In the genomic region with DNA sequence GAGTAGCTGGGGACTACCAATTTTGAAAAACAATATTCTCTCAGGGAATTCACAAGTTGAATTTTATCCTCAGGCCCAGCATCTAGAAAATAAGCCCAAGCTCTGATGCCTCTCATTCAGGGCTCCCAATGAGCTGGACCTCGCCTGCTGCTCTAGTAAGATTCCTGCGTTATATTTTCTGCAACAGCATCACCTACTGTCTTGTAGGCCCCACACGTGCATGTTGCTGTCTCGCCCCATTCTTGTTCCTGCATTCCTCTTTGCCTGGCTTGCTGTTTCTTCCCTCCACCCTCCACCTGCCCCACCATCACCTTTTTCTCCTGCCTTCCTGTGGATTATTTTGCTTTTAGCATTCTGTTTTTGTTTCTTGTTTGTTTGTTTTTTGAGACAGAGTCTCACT, we compare ENCODE assay signal across 27 cellular contexts. TPM values are rescaled to one million over a fixed set of nuclear protein-coding genes. Genes with fewer than 3 reads are reported as not detected.
DNase-seq lines count a peak whose midpoint lies in the region; TF ChIP-seq lines count a peak whose summit lies in the region.
"Had no signal": no experiment of that assay in that cellular context is flagged by ENCODE, and none has a peak within 500 bp of the region (broad histone marks: within the 10 kb centered on the region; RNA-seq: fewer than 3 reads in every experiment).

No MANE protein-coding gene starts in this region.

- BruUV-seq in PC-9 (replicated peaks; lab: Mats Ljungman, UMichigan), result no TSS peak

- CTCF ChIA-PET in PC-9 (lab: Charles Lee), result interaction anchor here (1.2 to 1.4 kb wide), 2 partner anchors 30 to 36 kb away, joined by 3 to 6 read pairs; no protein-coding TSS in a partner anchor

- in situ Hi-C loops in GM13976 (cut with MboI; ENCODE audit: low sequenced_read_pairs, unreplicated experiment), result no loop called here

- no peak overlapping the region for H3K4me3 ChIP-seq in PC-9
- H3K4me3 ChIP-seq: ovary, smooth muscle cell, testis had no signal

- H3K9me2 ChIP-seq in PC-9 (ENCODE audit: insufficient read depth), result no peaks in the 10 kb centered on the region

- H3K36me3 ChIP-seq in PC-9 (ENCODE audit: low read depth), result no peaks in the 10 kb centered on the region
- H3K36me3 ChIP-seq: ovary had no signal

- H2AFZ ChIP-seq in PC-9, result no peak overlapping the region

- H3K27ac Mint-ChIP-seq in glutamatergic neuron (ENCODE audit: unreplicated experiment) (peak overlapping the region; percentile 81), CD14-positive monocyte (no peak overlapping the region)
- H3K27ac Mint-ChIP-seq: activated CD4-positive, alpha-beta T cell treated with anti-CD3 and anti-CD28 coated beads for 36 hours; activated naive CD8-positive, alpha-beta T cell treated with anti-CD3 and anti-CD28 coated beads for 36 hours; CD8-positive, alpha-beta T cell had no signal

- TF ChIP-seq CTCF in GM13976 (IDR thresholded peaks at IDR 0.05; ENCODE audit: borderline replicate concordance, control extremely low read depth, extremely low read depth, insufficient read depth, missing control alignments) (no peak), PC-9 (conservative IDR thresholded peaks at IDR 0.05) (no peak), glutamatergic neuron (IDR thresholded peaks at IDR 0.05; ENCODE audit: partially characterized antibody, unreplicated experiment) (no peak), CD14-positive monocyte (IDR thresholded peaks at IDR 0.05) (no peak)

- no peaks in the 10 kb centered on the region for H3K9me3 ChIP-seq in PC-9 (ENCODE audit: insufficient read depth, low read depth)
- H3K9me3 ChIP-seq: ovary, testis had no signal

- no peaks in the 10 kb centered on the region for H3K27me3 ChIP-seq in PC-9 (ENCODE audit: insufficient read depth, low read depth)
- H3K27me3 ChIP-seq: ovary, testis had no signal

- H3K27ac ChIP-seq in PC-9, result no peak overlapping the region
- H3K27ac ChIP-seq: HL-60, ovary, testis had no signal

- H3K4me3 Mint-ChIP-seq in glutamatergic neuron (ENCODE audit: unreplicated experiment) (peak overlapping the region; percentile 37), CD14-positive monocyte (no peak overlapping the region)
- H3K4me3 Mint-ChIP-seq: activated CD4-positive, alpha-beta T cell treated with anti-CD3 and anti-CD28 coated beads for 36 hours; activated naive CD8-positive, alpha-beta T cell treated with anti-CD3 and anti-CD28 coated beads for 36 hours; CD8-positive, alpha-beta T cell; neural crest cell had no signal

- H3K36me3 Mint-ChIP-seq in glutamatergic neuron (ENCODE audit: unreplicated experiment), result no peaks in the 10 kb centered on the region
- peaks cover 2 to 3% of the 10 kb centered on the region in 2 donors for H3K36me3 Mint-ChIP-seq in CD14-positive monocyte
- H3K36me3 Mint-ChIP-seq: activated naive CD8-positive, alpha-beta T cell treated with anti-CD3 and anti-CD28 coated beads for 36 hours; CD8-positive, alpha-beta T cell had no signal

- DNase-seq in NCI-H2171 treated with DMSO at 0.1 percent for 48 hours (lab: John Stamatoyannopoulos, UW) (peak; percentile 65), NCI-H2171 (lab: John Stamatoyannopoulos, UW) (no peak), GM13976 (ENCODE audit: low spot score) (peak; percentile 20), PC-9 (no peak), glutamatergic neuron (no peak), CD14-positive monocyte (ENCODE audit: low spot score) (no peak), AG08396 (ENCODE audit: low spot score) (no peak)
- DNase-seq in stimulated activated CD4-positive, alpha-beta T cell treated with anti-CD3 and anti-CD28 coated beads, Interleukin-2, amount 100 ng/mL, for 48 hours, result no peak
- DNase-seq: activated CD4-positive, alpha-beta T cell treated with anti-CD3 and anti-CD28 coated beads for 36 hours; activated naive CD8-positive, alpha-beta T cell treated with anti-CD3 and anti-CD28 coated beads for 36 hours; activated T-cell treated with anti-CD3 and anti-CD28 coated beads for 4 hours; AML-193; CD8-positive, alpha-beta T cell; H9; hypothalamus; left colon; NCI-H2081 treated with DMSO at 0.1 percent for 48 hours; ovary; stimulated activated naive CD8-positive, alpha-beta T cell treated with anti-CD3 and anti-CD28 coated beads, Interleukin-15, Interleukin-2, amounts not matched to agents 100 U/mL and 50 U/mL, for 24 hours; T-helper 9 cell; testis had no signal

- intact Hi-C loops in PC-9 (cut with micrococcal nuclease; ENCODE audit: unreplicated experiment), result no loop called here
- intact Hi-C loops in CD14-positive monocyte (cut with micrococcal nuclease), result no loop called here

- H3K4me1 ChIP-seq in PC-9 (replicated peaks; ENCODE audit: insufficient read depth), result peaks cover 29% of the 10 kb centered on the region
- H3K4me1 ChIP-seq: testis had no signal

- peak overlapping the region; percentile 49; the same call in 1 of the 2 replicates for H3K4me2 ChIP-seq in PC-9

- H4K20me1 ChIP-seq in PC-9 (ENCODE audit: insufficient read depth), result no peaks in the 10 kb centered on the region

- POLR2A ChIA-PET in PC-9 (lab: Charles Lee; ENCODE audit: unreplicated experiment), result interaction anchor here (0.5 kb wide), 1 partner anchor 11 kb away, joined by 13 read pairs; no protein-coding TSS in a partner anchor

- H3K4me1 Mint-ChIP-seq in glutamatergic neuron (ENCODE audit: low read depth, unreplicated experiment) (peaks cover 24% of the 10 kb centered on the region), CD14-positive monocyte (peaks cover 31% of the 10 kb centered on the region)
- H3K4me1 Mint-ChIP-seq: activated CD4-positive, alpha-beta T cell treated with anti-CD3 and anti-CD28 coated beads for 36 hours; activated naive CD8-positive, alpha-beta T cell treated with anti-CD3 and anti-CD28 coated beads for 36 hours had no signal

- H3K27me3 Mint-ChIP-seq in glutamatergic neuron (ENCODE audit: unreplicated experiment), result peaks cover 12% of the 10 kb centered on the region
- peaks cover 6 to 8% (median 7%) of the 10 kb centered on the region in 3 donors for H3K27me3 Mint-ChIP-seq in CD14-positive monocyte (ENCODE audit: low read depth in 3 of 3)

- H3K79me2 ChIP-seq in PC-9 (ENCODE audit: low read depth), result no peaks in the 10 kb centered on the region

- H3K9me3 Mint-ChIP-seq in glutamatergic neuron (ENCODE audit: unreplicated experiment) (peaks cover 8% of the 10 kb centered on the region), CD14-positive monocyte (peaks cover 0 to 3% (median 0%) of the 10 kb centered on the region in 7 donors)
- H3K9me3 Mint-ChIP-seq: activated naive CD8-positive, alpha-beta T cell treated with anti-CD3 and anti-CD28 coated beads for 36 hours; CD8-positive, alpha-beta T cell; neural crest cell had no signal

- peaks cover 12% of the 10 kb centered on the region for H3F3A ChIP-seq in PC-9 (ENCODE audit: insufficient read depth, low read depth)

RNA-seq across cellular contexts. Expression of gene ST6GALNAC2, which starts 8.3 kb away (rescaled TPM):
- 15.5 and 18.7 TPM in 2 replicates for total RNA-seq in PC-9 (2021)
- 0.32 TPM for total RNA-seq in glutamatergic neuron (ENCODE audit: unreplicated experiment)
- 10 to 100 TPM in 1 of 2 donors, 1 to 10 TPM in 1; 8.3 to 11.8 TPM for polyA plus RNA-seq in CD14-positive monocyte
- total RNA-seq: activated naive CD8-positive, alpha-beta T cell treated with anti-CD3 and anti-CD28 coated beads for 36 hours had no signal

RNA-seq across cellular contexts. Expression of gene ST6GALNAC1, which starts 49.6 kb away (rescaled TPM):
- total RNA-seq in PC-9 (2021) (0.75 and 0.76 TPM in 2 replicates), glutamatergic neuron (ENCODE audit: unreplicated experiment) (not detected)
- polyA plus RNA-seq in CD14-positive monocyte, result not detected
- total RNA-seq: A172; activated naive CD8-positive, alpha-beta T cell treated with anti-CD3 and anti-CD28 coated beads for 36 hours; CD8-positive, alpha-beta T cell; H9; neural crest cell; smooth muscle cell had no signal
- polyA plus RNA-seq: smooth muscle cell had no signal

RNA-seq across cellular contexts. Expression of gene PRCD, which starts 54.1 kb away (rescaled TPM):
- total RNA-seq in PC-9 (2021) (2.6 and 2.7 TPM in 2 replicates), glutamatergic neuron (ENCODE audit: unreplicated experiment) (1.4 TPM)
- not detected for polyA plus RNA-seq in CD14-positive monocyte
- total RNA-seq: A172; activated CD4-positive, alpha-beta T cell treated with anti-CD3 and anti-CD28 coated beads for 36 hours; CD8-positive, alpha-beta T cell; endothelial cell of umbilical vein had no signal
- polyA plus RNA-seq: aorta, endothelial cell of umbilical vein had no signal

RNA-seq across cellular contexts. Expression of gene CYGB, which starts 56.5 kb away (rescaled TPM):
- total RNA-seq in PC-9 (2021), result 0.93 and 1.1 TPM in 2 replicates
- total RNA-seq in glutamatergic neuron (ENCODE audit: unreplicated experiment), result 20.4 TPM
- polyA plus RNA-seq in CD14-positive monocyte, result not detected
- total RNA-seq: activated CD4-positive, alpha-beta T cell treated with anti-CD3 and anti-CD28 coated beads for 36 hours had no signal

Comparison
In these comparisons a context has a peak if more than half of its experiments do, and no peak if none do; other contexts are left out.
1. DNase-seq: peak in NCI-H2171 treated with DMSO at 0.1 percent for 48 hours (single experiment) and GM13976 (single experiment); none in NCI-H2171 (single experiment), PC-9 (0 of 2), glutamatergic neuron (single experiment), CD14-positive monocyte (single experiment), stimulated activated CD4-positive, alpha-beta T cell treated with anti-CD3 and anti-CD28 coated beads, Interleukin-2, amount 100 ng/mL, for 48 hours (0 of 2) and AG08396 (single experiment).
2. RNA of gene ST6GALNAC2, which starts 8.3 kb away (total RNA-seq): 15.5 to 18.7 TPM in PC-9; 0.32 TPM in glutamatergic neuron (single experiment); every median in the first group is over 10 times any median in the second.